15 cellular contexts compared by ENCODE assay signal in genomic region chr15:68386587-68387287, GRCh38. TPM values are rescaled to one million over a fixed set of nuclear protein-coding genes. Genes with fewer than 3 reads are reported as not detected.
"Had no signal": no experiment of that assay in that cellular context is flagged by ENCODE, and none has a peak within 500 bp of the region (broad histone marks: within the 10 kb centered on the region; RNA-seq: fewer than 3 reads in every experiment).

No MANE protein-coding gene starts in this region.

- H3K4me3 Mint-ChIP-seq: activated B cell treated with CpG ODN at 0.5 μM for 24 hours; activated naive CD4-positive, alpha-beta T cell treated with anti-CD3 and anti-CD28 coated beads for 36 hours; activated T-helper 1 cell treated with anti-CD3 and anti-CD28 coated beads, Interleukin-12 subunit alpha, Interleukin-12 subunit beta, Interleukin-2, Interleukin-4 antibody, amounts not matched to agents 30 ng/mL and 10 ng/mL and 1 ng/mL, durations not matched to agents 14 hours and 24 hours and 36 hours; central memory CD8-positive, alpha-beta T cell; immature natural killer cell; stimulated activated naive CD8-positive, alpha-beta T cell treated with anti-CD3 and anti-CD28 coated beads, Interleukin-15, amount 100 ng/mL, for 72 hours; T-helper 1 cell treated with Interleukin-12 subunit alpha and Interleukin-12 subunit beta and Interleukin-4 antibody, amounts not matched to agents 30 μg/mL and 1 μg/mL, for 36 hours had no signal

- H3K9me3 ChIP-seq: esophagus squamous epithelium had no signal

- H3K27me3 Mint-ChIP-seq: central memory CD8-positive, alpha-beta T cell had no signal

- H3K27ac ChIP-seq: esophagus squamous epithelium had no signal

- H3K36me3 Mint-ChIP-seq: immature natural killer cell had no signal

- H3K4me3 ChIP-seq: esophagus squamous epithelium had no signal

- DNase-seq: activated CD4-positive, alpha-beta T cell treated with anti-CD3 and anti-CD28 coated beads, Interleukin-2, amount 50 U/mL, for 1 hour; activated naive CD4-positive, alpha-beta T cell treated with anti-CD3 and anti-CD28 coated beads for 36 hours; esophagus squamous epithelium; foreskin fibroblast; glutamatergic neuron; immature natural killer cell; SHP77; stimulated activated CD4-positive, alpha-beta T cell treated with anti-CD3 and anti-CD28 coated beads, Interleukin-15, amount 100 ng/mL, for 24 hours; stimulated activated CD4-positive, alpha-beta T cell treated with anti-CD3 and anti-CD28 coated beads, Interleukin-4, amount 100 ng/mL, for 24 hours; stimulated activated naive CD8-positive, alpha-beta T cell treated with anti-CD3 and anti-CD28 coated beads, Interleukin-15, amount 100 ng/mL, for 72 hours had no signal

- ATAC-seq: stimulated activated naive CD8-positive, alpha-beta T cell treated with anti-CD3 and anti-CD28 coated beads, Interleukin-15, amount 100 ng/mL, for 72 hours had no signal

- H3K36me3 ChIP-seq: esophagus squamous epithelium had no signal

- H3K4me1 Mint-ChIP-seq: activated B cell treated with CpG ODN at 0.5 μM for 24 hours; central memory CD8-positive, alpha-beta T cell; immature natural killer cell had no signal

- H3K9me3 Mint-ChIP-seq: activated B cell treated with CpG ODN at 0.5 μM for 24 hours; activated naive CD4-positive, alpha-beta T cell treated with anti-CD3 and anti-CD28 coated beads for 36 hours; activated T-helper 1 cell treated with anti-CD3 and anti-CD28 coated beads, Interleukin-12 subunit alpha, Interleukin-12 subunit beta, Interleukin-2, Interleukin-4 antibody, amounts not matched to agents 30 ng/mL and 10 ng/mL and 1 ng/mL, durations not matched to agents 14 hours and 24 hours and 36 hours; central memory CD8-positive, alpha-beta T cell; immature natural killer cell; stimulated activated naive CD8-positive, alpha-beta T cell treated with anti-CD3 and anti-CD28 coated beads, Interleukin-15, amount 100 ng/mL, for 72 hours had no signal

- H3K27ac Mint-ChIP-seq: activated B cell treated with CpG ODN at 0.5 μM for 24 hours; activated naive CD4-positive, alpha-beta T cell treated with anti-CD3 and anti-CD28 coated beads for 36 hours; activated T-helper 1 cell treated with anti-CD3 and anti-CD28 coated beads, Interleukin-12 subunit alpha, Interleukin-12 subunit beta, Interleukin-2, Interleukin-4 antibody, amounts not matched to agents 30 ng/mL and 10 ng/mL and 1 ng/mL, durations not matched to agents 14 hours and 24 hours and 36 hours; immature natural killer cell; stimulated activated naive CD8-positive, alpha-beta T cell treated with anti-CD3 and anti-CD28 coated beads, Interleukin-15, amount 100 ng/mL, for 72 hours; T-helper 1 cell treated with Interleukin-12 subunit alpha and Interleukin-12 subunit beta and Interleukin-4 antibody, amounts not matched to agents 30 μg/mL and 1 μg/mL, for 36 hours had no signal

RNA-seq across cellular contexts. Expression of gene ITGA11, which starts 45.2 kb away (rescaled TPM):
- total RNA-seq: activated B cell treated with CpG ODN at 0.5 μM for 24 hours had no signal
- polyA plus RNA-seq: immature natural killer cell, neural cell had no signal
